ENCODE assay signal across 9 cellular contexts in the genomic region with DNA sequence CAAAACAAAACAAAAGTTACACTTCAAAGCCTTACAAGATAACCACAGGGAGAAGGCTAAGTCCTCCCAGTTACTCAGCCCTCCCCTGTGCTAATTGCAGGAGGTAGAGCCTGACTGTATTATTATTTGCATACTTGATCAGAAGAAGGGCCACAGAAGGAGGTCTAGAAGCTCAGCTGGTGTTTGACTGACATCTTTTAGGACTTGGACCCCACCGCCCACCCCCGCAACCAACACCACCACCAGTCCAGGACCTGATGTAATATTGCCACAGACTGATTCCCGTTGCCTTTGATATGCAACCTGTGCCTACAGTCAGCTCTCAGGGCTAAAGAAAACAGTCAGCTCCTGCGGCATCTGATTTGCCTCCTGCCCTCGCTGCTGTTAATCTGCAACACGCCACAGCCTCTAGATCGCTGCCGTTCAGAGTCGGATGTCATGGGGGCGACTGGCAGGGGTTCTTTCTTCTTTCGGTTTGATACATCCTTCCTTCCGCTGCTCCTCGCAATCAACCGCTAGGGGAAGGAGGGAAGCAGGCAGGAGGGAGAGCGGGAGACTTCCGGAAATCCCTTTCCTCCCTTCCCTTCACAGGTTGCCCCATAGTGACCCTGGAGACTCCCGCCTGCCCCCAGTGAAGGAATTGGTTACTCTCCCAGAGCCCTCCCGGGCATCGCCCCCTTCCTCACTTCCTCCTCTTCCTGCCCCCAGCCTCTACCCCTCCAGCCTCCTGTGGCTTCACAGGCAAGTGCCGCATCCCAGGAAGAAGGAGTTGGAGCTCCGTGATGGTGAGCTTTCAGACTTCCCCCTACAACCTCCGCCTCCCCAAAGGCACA.
DNase-seq lines count a peak whose midpoint lies in the region; ATAC-seq and TF ChIP-seq lines count a peak whose summit lies in the region.
"Had no signal": no experiment of that assay in that cellular context is flagged by ENCODE, and none has a peak within 500 bp of the region (broad histone marks: within the 10 kb centered on the region; RNA-seq: fewer than 3 reads in every experiment).

No MANE protein-coding gene starts in this region.

- DNase-seq in activated gamma-delta T cell treated with Interleukin-2 at 50 U/mL for 16 hours (peak; percentile 5), activated gamma-delta T cell (lab: John Stamatoyannopoulos, UW) (no peak), HFF-Myc (ENCODE audit: extremely low read depth, low read depth) (peak; percentile 15), NCI-H1105 treated with DMSO at 0.1 percent for 48 hours (lab: John Stamatoyannopoulos, UW) (peak; percentile 17), heart left ventricle (peak; percentile 16 to 58 (median 35)), ovary (peak in 1 of 5 donors; percentile 8), DMS79 treated with DMSO at 0.1 percent for 48 hours (lab: John Stamatoyannopoulos, UW) (no peak)
- DNase-seq in activated naive CD4-positive, alpha-beta T cell treated with anti-CD3 and anti-CD28 coated beads for 36 hours, result peak; percentile 45

- peaks cover 16% of the 10 kb centered on the region for H3K4me1 Mint-ChIP-seq in activated naive CD4-positive, alpha-beta T cell treated with anti-CD3 and anti-CD28 coated beads for 36 hours (ENCODE audit: low read depth)

- peak; percentile 47 for TF ChIP-seq CTCF in HFF-Myc (IDR thresholded peaks at IDR 0.05; ENCODE audit: low read depth, low read length, missing control alignments)
- peak in 7 of 12 donors; percentile 22 to 48 (median 31) for TF ChIP-seq CTCF in heart left ventricle (IDR thresholded peaks at IDR 0.05)
- no peak for TF ChIP-seq CTCF in ovary (IDR thresholded peaks at IDR 0.05)

- peaks cover 0 to 29% (median 3%) of the 10 kb centered on the region in 9 donors for H3K27me3 ChIP-seq in heart left ventricle
- no peaks in the 10 kb centered on the region for H3K27me3 ChIP-seq in ovary

- H3K27ac ChIP-seq in heart left ventricle, result no peak overlapping the region
- no peak overlapping the region for H3K27ac ChIP-seq in ovary

- H3K4me3 ChIP-seq in HFF-Myc (replicated peaks; ENCODE audit: low read depth, low read length) (peak overlapping the region; percentile 43), heart left ventricle (peak overlapping the region in 11 of 12 donors; percentile 9 to 62 (median 49)), ovary (peak overlapping the region; percentile 23)

- TF ChIP-seq EP300 in ovary (IDR thresholded peaks at IDR 0.05), result no peak

- ATAC-seq in heart left ventricle, result peak in 3 of 4 donors; percentile 49 to 91 (median 73)
- ATAC-seq: HCT116 had no signal

- H3K9me3 ChIP-seq in heart left ventricle (no peaks in the 10 kb centered on the region), ovary (no peaks in the 10 kb centered on the region)

- H3K36me3 ChIP-seq in heart left ventricle (no peaks in the 10 kb centered on the region), ovary (no peaks in the 10 kb centered on the region)

- H3K4me1 ChIP-seq in heart left ventricle, result peaks cover 0 to 8% (median 0%) of the 10 kb centered on the region in 12 donors
- peaks cover 2% of the 10 kb centered on the region for H3K4me1 ChIP-seq in ovary (ENCODE audit: insufficient read depth)

- no peak overlapping the region for H3K27ac Mint-ChIP-seq in activated naive CD4-positive, alpha-beta T cell treated with anti-CD3 and anti-CD28 coated beads for 36 hours

- no peaks in the 10 kb centered on the region for H3K36me3 Mint-ChIP-seq in activated naive CD4-positive, alpha-beta T cell treated with anti-CD3 and anti-CD28 coated beads for 36 hours (ENCODE audit: low read depth)

- TF ChIP-seq POLR2A in heart left ventricle (IDR thresholded peaks at IDR 0.05), result no peak
- TF ChIP-seq POLR2A in ovary (IDR thresholded peaks at IDR 0.05), result no peak

- H3K9me3 Mint-ChIP-seq in activated naive CD4-positive, alpha-beta T cell treated with anti-CD3 and anti-CD28 coated beads for 36 hours, result no peaks in the 10 kb centered on the region

- peaks cover 16% of the 10 kb centered on the region for H3K27me3 Mint-ChIP-seq in activated naive CD4-positive, alpha-beta T cell treated with anti-CD3 and anti-CD28 coated beads for 36 hours (ENCODE audit: low read depth)

- CTCF ChIA-PET in activated naive CD4-positive, alpha-beta T cell treated with anti-CD3 and anti-CD28 coated beads for 36 hours (lab: Charles Lee), result no interaction called here

- peak overlapping the region; percentile 27 for H3K4me3 Mint-ChIP-seq in activated naive CD4-positive, alpha-beta T cell treated with anti-CD3 and anti-CD28 coated beads for 36 hours

- intact Hi-C loops in activated naive CD4-positive, alpha-beta T cell treated with anti-CD3 and anti-CD28 coated beads for 36 hours (cut with micrococcal nuclease), result no loop called here
- intact Hi-C loops in heart left ventricle (cut with DNase I) (loop anchor here in 1 of 10 donors (5.0 kb wide), 1 partner anchor 87 kb away; no protein-coding TSS in a partner anchor), ovary (cut with DNase I) (no loop called here)

- WGBS in heart left ventricle, 4 donors, result 2 to 4% (median 3%) methylated on average over 21 to 22 of the region's 22 CpGs
- WGBS in ovary, 3 donors, result 2 to 3% (median 3%) methylated on average over 22 of the region's 22 CpGs

Comparison
In these comparisons a context has a peak if more than half of its experiments do, and no peak if none do; other contexts are left out.
1. DNase-seq: peak in activated gamma-delta T cell treated with Interleukin-2 at 50 U/mL for 16 hours (single experiment), HFF-Myc (single experiment), NCI-H1105 treated with DMSO at 0.1 percent for 48 hours (single experiment), activated naive CD4-positive, alpha-beta T cell treated with anti-CD3 and anti-CD28 coated beads for 36 hours (single experiment) and heart left ventricle (5 of 5); none in activated gamma-delta T cell (single experiment) and DMS79 treated with DMSO at 0.1 percent for 48 hours (single experiment).
2. CTCF ChIP-seq: peak in HFF-Myc (single experiment) and heart left ventricle (7 of 12); none in ovary (0 of 3).
3. Peak in every context shown above with its lines, with median percentiles within 50 percentile points of each other: H3K4me3 ChIP-seq.